ENCODE assay signal across 11 cellular contexts in the genomic region with DNA sequence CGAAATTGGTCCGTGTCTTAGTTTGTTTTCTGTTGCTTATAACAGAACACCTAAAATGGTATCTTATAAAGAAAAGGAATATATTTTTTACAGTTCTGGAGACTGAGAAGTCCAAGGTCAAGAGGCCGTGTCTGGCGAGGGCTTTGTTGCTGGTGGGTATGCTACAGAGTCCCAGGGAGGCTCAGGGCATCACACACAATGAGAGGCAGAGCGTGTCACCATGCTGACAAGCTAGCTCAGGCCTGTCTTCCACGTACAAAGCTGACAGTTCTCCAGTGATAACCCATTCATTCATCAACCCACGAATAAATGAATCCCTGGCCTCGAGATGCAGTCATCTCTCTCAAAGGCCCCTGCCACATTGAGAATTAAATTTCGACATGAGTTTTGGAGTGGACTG. TPM values are rescaled to one million over a fixed set of nuclear protein-coding genes. Genes with fewer than 3 reads are reported as not detected.
DNase-seq lines count a peak whose midpoint lies in the region; ATAC-seq and TF ChIP-seq lines count a peak whose summit lies in the region.
"Had no signal": no experiment of that assay in that cellular context is flagged by ENCODE, and none has a peak within 500 bp of the region (broad histone marks: within the 10 kb centered on the region; RNA-seq: fewer than 3 reads in every experiment).

No MANE protein-coding gene starts in this region.

- DNase-seq in AG04450 (ENCODE audit: low read depth, low spot score): no peak
- DNase-seq in Peyer's patch: peak in 2 of 3 donors; percentile 0 to 14
- DNase-seq in left lobe of liver (ENCODE audit: low spot score): peak; percentile 16
- no peak for DNase-seq in DMS 273 (lab: John Stamatoyannopoulos, UW; ENCODE audit: unreplicated experiment)
- no peak for DNase-seq in hypothalamus (lab: John Stamatoyannopoulos, UW)
- DNase-seq in thyroid gland: no peak
- DNase-seq: activated naive CD8-positive, alpha-beta T cell treated with anti-CD3 and anti-CD28 coated beads, Interleukin-2, amount 10 ng/mL, durations not matched to agents 7 days and 5 days had no signal

- TF ChIP-seq POLR2A in Peyer's patch (IDR thresholded peaks at IDR 0.05): no peak
- no peak for TF ChIP-seq POLR2A in thyroid gland (IDR thresholded peaks at IDR 0.05)

- POLR2A ChIA-PET in AG04450 (lab: Yijun Ruan, JAX): interaction anchor here (0.6 kb wide), 1 partner anchor 15 kb away, joined by 4 read pairs; no protein-coding TSS in a partner anchor

- H3K36me3 ChIP-seq in Peyer's patch (peaks cover 0 to 6% (median 0%) of the 10 kb centered on the region in 3 donors), thyroid gland (peaks cover 0 to 3% of the 10 kb centered on the region in 2 donors)

- ATAC-seq in GM18909 (IDR thresholded peaks at IDR 0.05; ENCODE audit: poor library complexity, unreplicated experiment) (peak; percentile 7), left lobe of liver (no peak), HG02981 (IDR thresholded peaks at IDR 0.05; ENCODE audit: unreplicated experiment) (no peak)

- intact Hi-C loops in thyroid gland (cut with DNase I): no loop called here

- no peak for TF ChIP-seq CTCF in AG04450 (IDR thresholded peaks at IDR 0.05; ENCODE audit: low read depth, low read length)
- no peak for TF ChIP-seq CTCF in Peyer's patch (IDR thresholded peaks at IDR 0.05)
- TF ChIP-seq CTCF in thyroid gland (IDR thresholded peaks at IDR 0.05): no peak

- CTCF ChIA-PET in AG04450 (lab: Charles Lee): no interaction called here

- no peaks in the 10 kb centered on the region for H3K27me3 ChIP-seq in AG04450 (ENCODE audit: control insufficient read depth, insufficient read depth, low read length)
- no peaks in the 10 kb centered on the region for H3K27me3 ChIP-seq in Peyer's patch
- H3K27me3 ChIP-seq in thyroid gland: no peaks in the 10 kb centered on the region
- H3K27me3 ChIP-seq: tibial artery had no signal

- WGBS in thyroid gland, 2 donors: 93 to 97% methylated on average over 9 of the region's 9 CpGs

- H3K4me1 ChIP-seq in Peyer's patch: no peaks in the 10 kb centered on the region
- H3K4me1 ChIP-seq in thyroid gland: no peaks in the 10 kb centered on the region

- no peaks in the 10 kb centered on the region; the same call in 1 of the 2 replicates for H3K9me3 ChIP-seq in AG04450 (ENCODE audit: control insufficient read depth, insufficient read depth, low read length)
- H3K9me3 ChIP-seq in Peyer's patch: no peaks in the 10 kb centered on the region
- no peaks in the 10 kb centered on the region for H3K9me3 ChIP-seq in thyroid gland
- H3K9me3 ChIP-seq: tibial artery had no signal

- H3K4me3 ChIP-seq in AG04450 (ENCODE audit: low read depth, low read length) (no peak overlapping the region), Peyer's patch (no peak overlapping the region), thyroid gland (replicated peaks in 1 of 3) (no peak overlapping the region)
- H3K4me3 ChIP-seq: tibial artery had no signal

- peak overlapping the region; percentile 78 for H3K27ac ChIP-seq in AG04450 (ENCODE audit: low read depth, low read length)
- no peak overlapping the region for H3K27ac ChIP-seq in Peyer's patch
- no peak overlapping the region for H3K27ac ChIP-seq in thyroid gland
- H3K27ac ChIP-seq: C4-2B, tibial artery had no signal

RNA-seq across cellular contexts. Expression of a gene that starts 56.7 kb away (rescaled TPM):
- polyA plus RNA-seq in AG04450 (2011; rRNA removed): 18.8 and 19.1 TPM in 2 replicates
- 14.2 and 20.0 TPM in 2 replicates for polyA minus RNA-seq in AG04450 (2011; rRNA and poly(A)+ RNA removed)
- total RNA-seq in Peyer's patch (10 to 100 TPM; 22.9 to 58.4 (median 42.3) TPM), left lobe of liver (8.5 TPM), thyroid gland (10 to 100 TPM; 27.9 to 57.5 (median 41.1) TPM)

Comparison
In these comparisons a context has a peak if more than half of its experiments do, and no peak if none do; other contexts are left out.
1. DNase-seq: peak in Peyer's patch (2 of 3) and left lobe of liver (single experiment); none in AG04450 (single experiment), DMS 273 (single experiment), hypothalamus (0 of 51) and thyroid gland (0 of 2).